Comparison of ENCODE assay signal across 25 cellular contexts in the genomic region with DNA sequence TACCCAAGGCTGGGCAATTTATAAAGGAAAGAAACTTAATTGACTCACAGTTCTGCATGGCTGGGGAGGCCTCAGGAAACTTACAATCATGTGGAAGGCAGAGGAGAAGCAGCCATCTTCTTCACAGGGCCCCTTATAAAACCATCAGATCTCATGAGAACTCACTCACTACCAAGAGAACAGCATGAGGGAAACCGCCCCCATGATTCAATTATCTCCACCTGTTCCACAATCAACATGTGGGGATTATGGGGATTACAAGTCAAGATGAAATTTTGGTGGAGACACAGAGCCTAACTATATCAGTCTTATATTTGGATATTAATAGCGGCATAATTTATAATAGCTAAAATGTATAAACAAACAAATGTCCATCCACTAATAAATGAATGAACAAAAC.
"Had no signal": no experiment of that assay in that cellular context is flagged by ENCODE, and none has a peak within 500 bp of the region (broad histone marks: within the 10 kb centered on the region; RNA-seq: fewer than 3 reads in every experiment).

No MANE protein-coding gene starts in this region.

- H3K9ac ChIP-seq: neural progenitor cell, parathyroid adenoma had no signal

- H3K4me3 ChIP-seq: neural progenitor cell, ovary, psoas muscle, right lobe of liver, sigmoid colon, stomach, thoracic aorta, thyroid gland, tibial nerve, upper lobe of left lung, vagina had no signal

- H3K27ac ChIP-seq: neural progenitor cell, ovary, parathyroid adenoma, psoas muscle, right lobe of liver, sigmoid colon, stomach, thoracic aorta, thyroid gland, tibial nerve, upper lobe of left lung, vagina had no signal

- H3K4me1 ChIP-seq: neural progenitor cell, parathyroid adenoma, psoas muscle, right lobe of liver, sigmoid colon, stomach, thyroid gland, tibial nerve, upper lobe of left lung, vagina had no signal

- H3K27me3 ChIP-seq: neural progenitor cell, ovary, right lobe of liver, sigmoid colon, stomach, thyroid gland, tibial nerve, upper lobe of left lung, vagina had no signal

- H3K36me3 ChIP-seq: neural progenitor cell, ovary, right lobe of liver, sigmoid colon, stomach, thoracic aorta, thyroid gland, tibial nerve, upper lobe of left lung, vagina had no signal

- H3K79me2 ChIP-seq: parathyroid adenoma had no signal

- H3K4me2 ChIP-seq: neural progenitor cell had no signal

- H3K9me3 ChIP-seq: ovary, sigmoid colon, thoracic aorta, thyroid gland, vagina had no signal

- H2AFZ ChIP-seq: neural progenitor cell, parathyroid adenoma had no signal

- DNase-seq: natural killer cell; occipital lobe; ovary; posterior cingulate gyrus; psoas muscle; right cardiac atrium; right lobe of liver; sigmoid colon; small intestine; stimulated activated CD4-positive, alpha-beta T cell treated with anti-CD3 and anti-CD28 coated beads, Interleukin-15, amount 100 ng/mL, for 24 hours; stimulated activated CD4-positive, alpha-beta T cell treated with anti-CD3 and anti-CD28 coated beads, Interleukin-2, amount 100 ng/mL, for 24 hours; stimulated activated CD4-positive, alpha-beta T cell treated with anti-CD3 and anti-CD28 coated beads, Interleukin-2, amount 100 ng/mL, for 48 hours; stimulated activated CD4-positive, alpha-beta T cell treated with anti-CD3 and anti-CD28 coated beads, Interleukin-4, amount 100 ng/mL, for 24 hours; stimulated activated naive B cell treated with anti-CD40 and anti-IgM and Interleukin-4, amounts not matched to agents 10 μg/mL and 1 μg/mL and 100 μg/mL, for 72 hours; stimulated activated naive CD4-positive, alpha-beta T cell treated with Interleukin-2 at 50 U/mL for 16 hours; stomach; thyroid gland; trophoblast cell; upper lobe of left lung had no signal

- ATAC-seq: natural killer cell; psoas muscle; right cardiac atrium; right lobe of liver; stimulated activated effector memory CD8-positive, alpha-beta T cell treated with anti-CD3 and anti-CD28 coated beads, Interleukin-12 subunit alpha, Interleukin-12 subunit beta, amount 100 ng/mL, for 72 hours; stimulated activated naive B cell treated with anti-CD40 and anti-IgM and Interleukin-4, amounts not matched to agents 10 μg/mL and 1 μg/mL and 100 μg/mL, for 72 hours had no signal
